Comparison of ENCODE assay signal across 22 cellular contexts in genomic region chr1:205077934-205078311, GRCh38. TPM values are rescaled to one million over a fixed set of nuclear protein-coding genes. Genes with fewer than 3 reads are reported as not detected.
DNase-seq lines count a peak whose midpoint lies in the region; ATAC-seq and TF ChIP-seq lines count a peak whose summit lies in the region.
"Had no signal": no experiment of that assay in that cellular context is flagged by ENCODE, and none has a peak within 500 bp of the region (broad histone marks: within the 10 kb centered on the region; RNA-seq: fewer than 3 reads in every experiment).

No MANE protein-coding gene starts in this region.

- H3K36me3 ChIP-seq in breast epithelium, result no peaks in the 10 kb centered on the region
- no peaks in the 10 kb centered on the region for H3K36me3 ChIP-seq in osteoblast (ENCODE audit: insufficient read depth, low read length)
- H3K36me3 ChIP-seq: MG63 had no signal

- peaks cover 13% of the 10 kb centered on the region for H3K36me3 Mint-ChIP-seq in MCF 10A (ENCODE audit: insufficient read depth, unreplicated experiment)
- H3K36me3 Mint-ChIP-seq: IgD-negative memory B cell had no signal

- no peak overlapping the region for H3K27ac Mint-ChIP-seq in MCF 10A (ENCODE audit: low read depth, unreplicated experiment)
- H3K27ac Mint-ChIP-seq: B cell, IgD-negative memory B cell had no signal

- no peak overlapping the region for H3K4me2 ChIP-seq in osteoblast (ENCODE audit: insufficient read depth, low read length)

- BruUV-seq in MCF 10A (replicated peaks; lab: Mats Ljungman, UMichigan), result no TSS peak

- H3K9me3 ChIP-seq in breast epithelium (no peaks in the 10 kb centered on the region), osteoblast (ENCODE audit: low read depth, low read length) (no peaks in the 10 kb centered on the region)
- H3K9me3 ChIP-seq: MG63 had no signal

- TF ChIP-seq CTCF in MCF 10A (IDR thresholded peaks at IDR 0.05; ENCODE audit: unreplicated experiment) (no peak), breast epithelium (IDR thresholded peaks at IDR 0.05) (no peak), osteoblast (IDR thresholded peaks at IDR 0.05; ENCODE audit: extremely low read depth, low read depth, low read length) (no peak)

- no peak for ATAC-seq in HG02642 (IDR thresholded peaks at IDR 0.05; ENCODE audit: poor library complexity, unreplicated experiment)
- ATAC-seq in GM18511 (IDR thresholded peaks at IDR 0.05; ENCODE audit: unreplicated experiment), result no peak
- ATAC-seq in GM19023 (IDR thresholded peaks at IDR 0.05; ENCODE audit: unreplicated experiment), result no peak
- ATAC-seq: PC-3 had no signal

- no peaks in the 10 kb centered on the region for H3K79me2 ChIP-seq in osteoblast (ENCODE audit: insufficient read depth, low read length)

- no peaks in the 10 kb centered on the region for H3K27me3 ChIP-seq in breast epithelium
- H3K27me3 ChIP-seq in osteoblast (ENCODE audit: insufficient read depth, low read length), result no peaks in the 10 kb centered on the region
- H3K27me3 ChIP-seq: MG63 had no signal

- DNase-seq in MCF 10A (ENCODE audit: unreplicated experiment) (peak; percentile 36), breast epithelium (ENCODE audit: low spot score in 2 of 2) (no peak), fibroblast of gingiva (ENCODE audit: low read depth) (peak; percentile 87), osteoblast (ENCODE audit: insufficient read length, low spot score, missing footprints) (peak; percentile 38), head of caudate nucleus (no peak)
- DNase-seq: DMS79 treated with DMSO at 0.1 percent for 48 hours, Karpas-422, MG63, NCI-H1048, NCI-H1436, NCI-H1930, NCI-H345, NCI-H524 treated with DMSO at 0.1 percent for 48 hours, PC-3, RPMI8226 had no signal

- no peak overlapping the region for H3K4me3 Mint-ChIP-seq in MCF 10A (ENCODE audit: unreplicated experiment)
- H3K4me3 Mint-ChIP-seq: B cell, IgD-negative memory B cell had no signal

- POLR2A ChIA-PET in MCF 10A (lab: Yijun Ruan, JAX), result interaction anchor here (0.6 to 6.9 kb wide), 5 partner anchors 16 to 507 kb away, joined by 3 to 53 read pairs (median 3); partner anchors contain the start of gene RBBP5

- H3K9me3 Mint-ChIP-seq in MCF 10A (ENCODE audit: unreplicated experiment), result no peaks in the 10 kb centered on the region
- H3K9me3 Mint-ChIP-seq: IgD-negative memory B cell had no signal

- H3K4me3 ChIP-seq in breast epithelium (no peak overlapping the region), osteoblast (ENCODE audit: insufficient read depth, low read length) (no peak overlapping the region)
- H3K4me3 ChIP-seq: MG63 had no signal

- H3K4me1 Mint-ChIP-seq in MCF 10A (ENCODE audit: insufficient read depth, unreplicated experiment), result peaks cover 22% of the 10 kb centered on the region
- H3K4me1 Mint-ChIP-seq: B cell, IgD-negative memory B cell had no signal

- no peaks in the 10 kb centered on the region for H3K4me1 ChIP-seq in breast epithelium
- H3K4me1 ChIP-seq in osteoblast (ENCODE audit: insufficient read depth, low read length), result peaks cover 4% of the 10 kb centered on the region

- intact Hi-C loops in MCF 10A (cut with micrococcal nuclease), result no loop called here
- intact Hi-C loops in breast epithelium (cut with DNase I; ENCODE audit: low total_unique reads), result no loop called here
- intact Hi-C loops in head of caudate nucleus (cut with DNase I), result no loop called here

- no peaks in the 10 kb centered on the region for H3K27me3 Mint-ChIP-seq in MCF 10A (ENCODE audit: insufficient read depth, unreplicated experiment)
- H3K27me3 Mint-ChIP-seq: B cell, IgD-negative memory B cell had no signal

- no peak overlapping the region for H3K27ac ChIP-seq in breast epithelium
- H3K27ac ChIP-seq in osteoblast (ENCODE audit: low read depth, low read length), result no peak overlapping the region
- H3K27ac ChIP-seq: 22Rv1 had no signal

- CTCF ChIA-PET in MCF 10A (lab: Yijun Ruan, JAX), result interaction anchor here (0.8 to 10.7 kb wide), 8 partner anchors 12 to 270 kb away, joined by 3 to 182 read pairs (median 6); no protein-coding TSS in a partner anchor

- TF ChIP-seq POLR2A in breast epithelium (IDR thresholded peaks at IDR 0.05), result no peak

- H2AFZ ChIP-seq in osteoblast (ENCODE audit: low read length), result no peak overlapping the region

- H4K20me1 ChIP-seq in osteoblast (ENCODE audit: insufficient read depth, low read length), result no peaks in the 10 kb centered on the region

RNA-seq across cellular contexts. Expression of gene TMEM81, which starts 6.3 kb away (rescaled TPM):
- total RNA-seq in MCF 10A (2022) (4.2 and 4.8 TPM in 2 replicates), breast epithelium (1 to 10 TPM; 2.5 to 3.2 (median 2.6) TPM), osteoblast (1.5 and 1.8 TPM in 2 replicates)

RNA-seq across cellular contexts. Expression of gene CNTN2, which starts 34.9 kb away (rescaled TPM):
- total RNA-seq in MCF 10A (2022) (0.05 TPM in 1 of 2 replicates, not detected in the other), breast epithelium (not detected), osteoblast (under 0.01 TPM in 1 of 2 replicates, not detected in the other)
- total RNA-seq: B cell, HT-29 had no signal

RNA-seq across cellular contexts. Expression of gene RBBP5, which starts 43.9 kb away (rescaled TPM):
- total RNA-seq in MCF 10A (2022) (24.8 and 30.4 TPM in 2 replicates), breast epithelium (10 to 100 TPM; 15.7 to 25.5 (median 15.8) TPM), osteoblast (16.5 and 19.5 TPM in 2 replicates)

Comparison
In these comparisons a context has a peak if more than half of its experiments do, and no peak if none do; other contexts are left out.
1. DNase-seq: peak in MCF 10A (single experiment), fibroblast of gingiva (single experiment) and osteoblast (single experiment); none in breast epithelium (0 of 2) and head of caudate nucleus (0 of 42).